8 cellular contexts compared by ENCODE assay signal in genomic region chr15:29570931-29571727, GRCh38.
A peak's percentile ranks its signal among the peaks of the same experiment; 100 is the strongest.
DNase-seq lines count a peak whose midpoint lies in the region; ATAC-seq and TF ChIP-seq lines count a peak whose summit lies in the region.

No MANE protein-coding gene starts in this region.

- intact Hi-C loops in Calu3 (cut with micrococcal nuclease; ENCODE audit: unreplicated experiment) (no loop called here), right lobe of liver (cut with DNase I) (no loop called here), testis (cut with DNase I; ENCODE audit: low total_unique reads) (no loop called here)

- H3K36me3 ChIP-seq in right lobe of liver: no peaks in the 10 kb centered on the region
- H3K36me3 ChIP-seq in testis (ENCODE audit: low read depth, missing control alignments): no peaks in the 10 kb centered on the region

- H3K9me3 Mint-ChIP-seq in Calu3 (ENCODE audit: low read depth, unreplicated experiment): no peaks in the 10 kb centered on the region
- H3K9me3 Mint-ChIP-seq in brain: peaks cover 0 to 12% (median 4%) of the 10 kb centered on the region in 5 experiments

- H3K9me3 ChIP-seq in right lobe of liver (no peaks in the 10 kb centered on the region), testis (no peaks in the 10 kb centered on the region)

- no peak for TF ChIP-seq CTCF in Calu3 (IDR thresholded peaks at IDR 0.05; ENCODE audit: unreplicated experiment)
- TF ChIP-seq CTCF in brain (conservative IDR thresholded peaks at IDR 0.05): no peak
- TF ChIP-seq CTCF in right lobe of liver (IDR thresholded peaks at IDR 0.05): no peak
- TF ChIP-seq CTCF in testis (IDR thresholded peaks at IDR 0.05): no peak

- H3K27ac Mint-ChIP-seq in Calu3 (ENCODE audit: unreplicated experiment) (no peak overlapping the region), brain (peak overlapping the region in 4 of 5 experiments; percentile 2 to 38 (median 20))

- CTCF ChIA-PET in Calu3 (lab: Charles Lee): no interaction called here

- H3K27me3 Mint-ChIP-seq in Calu3 (ENCODE audit: unreplicated experiment) (peaks cover 43% of the 10 kb centered on the region), brain (peaks cover 67% of the 10 kb centered on the region)

- peak overlapping the region in 1 of 3 donors; percentile 40 for H3K4me3 ChIP-seq in right lobe of liver
- H3K4me3 ChIP-seq in testis: peak overlapping the region; percentile 44 to 58

- H3K4me1 ChIP-seq in right lobe of liver (no peaks in the 10 kb centered on the region), testis (peaks cover 3% of the 10 kb centered on the region)

- H3K4me3 Mint-ChIP-seq in Calu3 (ENCODE audit: low read depth, unreplicated experiment) (no peak overlapping the region), brain (peak overlapping the region; percentile 79 to 89 (median 83))

- H3K27ac ChIP-seq in right lobe of liver (no peak overlapping the region), testis (peak overlapping the region in 1 of 2 donors; percentile 12)

- whole genome bisulfite sequencing in right lobe of liver (ENCODE audit: insufficient coverage, low coverage, low lambda C conversion rate, missing lambda C conversion rate): 11% methylated on average over 8 of the region's 90 CpGs
- 1% methylated on average over 7 to 68 of the region's 90 CpGs for WGBS in testis, 2 donors

- in situ Hi-C loops in KBM-7 (cut with MboI; ENCODE audit: low pct_unique_long_range_greater_than_20kb, low sequenced_read_pairs): no loop called here

- H3K27me3 ChIP-seq in right lobe of liver: peaks cover 0 to 20% of the 10 kb centered on the region in 2 donors
- no peaks in the 10 kb centered on the region for H3K27me3 ChIP-seq in testis

- TF ChIP-seq POLR2A in right lobe of liver (IDR thresholded peaks at IDR 0.05) (no peak), testis (IDR thresholded peaks at IDR 0.05) (no peak)

- DNase-seq in Calu3 (peak; percentile 0), KBM-7 (peak; percentile 21), right lobe of liver (peak in 1 of 3 donors; percentile 20), testis (peak; percentile 64), HT-29 (ENCODE audit: low spot score) (no peak)

- H3K36me3 Mint-ChIP-seq in Calu3 (ENCODE audit: insufficient read depth, unreplicated experiment): no peaks in the 10 kb centered on the region
- H3K36me3 Mint-ChIP-seq in brain: no peaks in the 10 kb centered on the region

- H3K4me1 Mint-ChIP-seq in Calu3 (ENCODE audit: low read depth, unreplicated experiment) (no peaks in the 10 kb centered on the region), brain (peaks cover 23% of the 10 kb centered on the region)

- BruUV-seq in Calu3 (replicated peaks; lab: Mats Ljungman, UMichigan): no TSS peak

- ATAC-seq in right lobe of liver (peak; percentile 9 to 33 (median 22)), HG03196 (IDR thresholded peaks at IDR 0.05; ENCODE audit: unreplicated experiment) (no peak), GM18867 (IDR thresholded peaks at IDR 0.05; ENCODE audit: unreplicated experiment) (no peak)

Comparison
In these comparisons a context has a peak if more than half of its experiments do, and no peak if none do; other contexts are left out.
1. ATAC-seq: peak in right lobe of liver (4 of 4); none in HG03196 (single experiment) and GM18867 (single experiment).